In the genomic region with DNA sequence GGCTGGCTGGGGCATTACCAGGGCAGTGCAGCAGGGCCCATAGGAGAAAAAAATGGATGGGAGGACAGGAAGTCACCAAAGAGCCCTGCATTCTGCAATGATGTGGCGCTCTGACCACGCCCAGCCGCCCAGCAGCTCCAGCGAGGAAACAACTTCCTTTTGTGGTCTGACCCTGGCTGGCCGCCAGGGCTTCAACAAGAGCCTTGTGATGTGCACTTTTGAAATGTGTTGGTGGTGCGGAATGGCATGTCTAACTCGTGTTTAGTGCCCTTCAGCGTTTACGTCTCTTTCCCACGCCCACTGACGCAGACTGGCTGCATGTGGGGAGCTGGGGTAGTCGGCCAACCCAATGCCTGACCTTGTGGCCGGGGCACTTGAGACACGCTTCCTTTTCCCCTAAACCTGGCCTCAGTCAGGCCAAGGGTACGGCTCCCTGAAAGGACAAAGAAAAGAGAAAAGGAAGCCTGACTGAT, we compare ENCODE assay signal across 1 cellular context.
TF ChIP-seq lines count a peak whose summit lies in the region.

No MANE protein-coding gene starts in this region.

TF ChIP-seq in K562, 482 proteins besides CTCF, POLR2A, EP300 and RAD21 (continued from another document and continues in another):
- TF ChIP-seq RCOR1 (IDR thresholded peaks at IDR 0.05; ENCODE audit: borderline replicate concordance in 1 of 2, low read depth in 2 of 2, low read length in 2 of 2) (peak in 1 of 2 experiments; percentile 73; a peak in 1 of 4 replicates), NCOA4 (IDR thresholded peaks at IDR 0.05; ENCODE audit: partially characterized antibody) (no peak), ZNF717 (CRISPR knock-in tag; IDR thresholded peaks at IDR 0.05) (no peak), MGA (IDR thresholded peaks at IDR 0.05) (peak; percentile 94), ZNF140 (CRISPR knock-in tag; IDR thresholded peaks at IDR 0.05) (no peak), BRD9 (IDR thresholded peaks at IDR 0.05; ENCODE audit: low read depth, partially characterized antibody) (no peak), SNRNP70 (optimal IDR thresholded peaks at IDR 0.05; ENCODE audit: low read depth, low read length) (no peak), BACH1 (tag; IDR thresholded peaks at IDR 0.05) (peak; percentile 56; the same call in 1 of the 2 replicates), E2F4 (CRISPR knock-in tag; IDR thresholded peaks at IDR 0.05; ENCODE audit: low read depth) (peak; percentile 25; the same call in 1 of the 2 replicates), BRD4 (IDR thresholded peaks at IDR 0.05) (no peak), SAP30 (IDR thresholded peaks at IDR 0.05; ENCODE audit: borderline replicate concordance, insufficient read depth, low read depth, low read length, poor library complexity, severe bottlenecking) (no peak), POLR2H (tag; IDR thresholded peaks at IDR 0.05; ENCODE audit: low read depth) (no peak), RAD51 (IDR thresholded peaks at IDR 0.05; ENCODE audit: borderline replicate concordance, low read depth) (no peak), ZNF398 (CRISPR knock-in tag; IDR thresholded peaks at IDR 0.05) (no peak), SIX5 (IDR thresholded peaks at IDR 0.05; ENCODE audit: borderline replicate concordance in 1 of 2, insufficient read depth in 1 of 2, low read depth in 1 of 2, low read length in 2 of 2) (no peak), MAFG (tag; conservative IDR thresholded peaks at IDR 0.05) (no peak), SNAPC5 (CRISPR knock-in tag; IDR thresholded peaks at IDR 0.05) (no peak), ZNF384 (IDR thresholded peaks at IDR 0.05; ENCODE audit: low read depth, low read length) (peak; percentile 67), FOXK2 (conservative IDR thresholded peaks at IDR 0.05 in 1 of 2, IDR thresholded peaks at IDR 0.05 in 1 of 2; ENCODE audit: low read depth in 2 of 2) (no peak), ZNF175 (CRISPR knock-in tag; IDR thresholded peaks at IDR 0.05; ENCODE audit: low read depth) (peak; percentile 81), SRSF3 (IDR thresholded peaks at IDR 0.05; ENCODE audit: insufficient read depth, low read length) (no peak), ZNF584 (CRISPR knock-in tag; IDR thresholded peaks at IDR 0.05; ENCODE audit: low read depth) (peak; percentile 83), ZNF197 (CRISPR knock-in tag; IDR thresholded peaks at IDR 0.05; ENCODE audit: low read depth) (no peak), NFIX (CRISPR knock-in tag; IDR thresholded peaks at IDR 0.05; ENCODE audit: low read depth) (no peak), NFXL1 (CRISPR knock-in tag; IDR thresholded peaks at IDR 0.05) (no peak), GABPB2 (CRISPR knock-in tag; conservative IDR thresholded peaks at IDR 0.05) (no peak), ZSCAN29 (IDR thresholded peaks at IDR 0.05) (no peak), ZZZ3 (IDR thresholded peaks at IDR 0.05) (no peak)
- TF ChIP-seq, protein P1, sequence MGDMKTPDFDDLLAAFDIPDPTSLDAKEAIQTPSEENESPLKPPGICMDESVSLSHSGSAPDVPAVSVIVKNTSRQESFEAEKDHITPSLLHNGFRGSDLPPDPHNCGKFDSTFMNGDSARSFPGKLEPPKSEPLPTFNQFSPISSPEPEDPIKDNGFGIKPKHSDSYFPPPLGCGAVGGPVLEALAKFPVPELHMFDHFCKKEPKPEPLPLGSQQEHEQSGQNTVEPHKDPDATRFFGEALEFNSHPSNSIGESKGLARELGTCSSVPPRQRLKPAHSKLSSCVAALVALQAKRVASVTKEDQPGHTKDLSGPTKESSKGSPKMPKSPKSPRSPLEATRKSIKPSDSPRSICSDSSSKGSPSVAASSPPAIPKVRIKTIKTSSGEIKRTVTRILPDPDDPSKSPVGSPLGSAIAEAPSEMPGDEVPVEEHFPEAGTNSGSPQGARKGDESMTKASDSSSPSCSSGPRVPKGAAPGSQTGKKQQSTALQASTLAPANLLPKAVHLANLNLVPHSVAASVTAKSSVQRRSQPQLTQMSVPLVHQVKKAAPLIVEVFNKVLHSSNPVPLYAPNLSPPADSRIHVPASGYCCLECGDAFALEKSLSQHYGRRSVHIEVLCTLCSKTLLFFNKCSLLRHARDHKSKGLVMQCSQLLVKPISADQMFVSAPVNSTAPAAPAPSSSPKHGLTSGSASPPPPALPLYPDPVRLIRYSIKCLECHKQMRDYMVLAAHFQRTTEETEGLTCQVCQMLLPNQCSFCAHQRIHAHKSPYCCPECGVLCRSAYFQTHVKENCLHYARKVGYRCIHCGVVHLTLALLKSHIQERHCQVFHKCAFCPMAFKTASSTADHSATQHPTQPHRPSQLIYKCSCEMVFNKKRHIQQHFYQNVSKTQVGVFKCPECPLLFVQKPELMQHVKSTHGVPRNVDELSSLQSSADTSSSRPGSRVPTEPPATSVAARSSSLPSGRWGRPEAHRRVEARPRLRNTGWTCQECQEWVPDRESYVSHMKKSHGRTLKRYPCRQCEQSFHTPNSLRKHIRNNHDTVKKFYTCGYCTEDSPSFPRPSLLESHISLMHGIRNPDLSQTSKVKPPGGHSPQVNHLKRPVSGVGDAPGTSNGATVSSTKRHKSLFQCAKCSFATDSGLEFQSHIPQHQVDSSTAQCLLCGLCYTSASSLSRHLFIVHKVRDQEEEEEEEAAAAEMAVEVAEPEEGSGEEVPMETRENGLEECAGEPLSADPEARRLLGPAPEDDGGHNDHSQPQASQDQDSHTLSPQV (IDR thresholded peaks at IDR 0.05) = peak; percentile 70
- TF ChIP-seq, protein P2, sequence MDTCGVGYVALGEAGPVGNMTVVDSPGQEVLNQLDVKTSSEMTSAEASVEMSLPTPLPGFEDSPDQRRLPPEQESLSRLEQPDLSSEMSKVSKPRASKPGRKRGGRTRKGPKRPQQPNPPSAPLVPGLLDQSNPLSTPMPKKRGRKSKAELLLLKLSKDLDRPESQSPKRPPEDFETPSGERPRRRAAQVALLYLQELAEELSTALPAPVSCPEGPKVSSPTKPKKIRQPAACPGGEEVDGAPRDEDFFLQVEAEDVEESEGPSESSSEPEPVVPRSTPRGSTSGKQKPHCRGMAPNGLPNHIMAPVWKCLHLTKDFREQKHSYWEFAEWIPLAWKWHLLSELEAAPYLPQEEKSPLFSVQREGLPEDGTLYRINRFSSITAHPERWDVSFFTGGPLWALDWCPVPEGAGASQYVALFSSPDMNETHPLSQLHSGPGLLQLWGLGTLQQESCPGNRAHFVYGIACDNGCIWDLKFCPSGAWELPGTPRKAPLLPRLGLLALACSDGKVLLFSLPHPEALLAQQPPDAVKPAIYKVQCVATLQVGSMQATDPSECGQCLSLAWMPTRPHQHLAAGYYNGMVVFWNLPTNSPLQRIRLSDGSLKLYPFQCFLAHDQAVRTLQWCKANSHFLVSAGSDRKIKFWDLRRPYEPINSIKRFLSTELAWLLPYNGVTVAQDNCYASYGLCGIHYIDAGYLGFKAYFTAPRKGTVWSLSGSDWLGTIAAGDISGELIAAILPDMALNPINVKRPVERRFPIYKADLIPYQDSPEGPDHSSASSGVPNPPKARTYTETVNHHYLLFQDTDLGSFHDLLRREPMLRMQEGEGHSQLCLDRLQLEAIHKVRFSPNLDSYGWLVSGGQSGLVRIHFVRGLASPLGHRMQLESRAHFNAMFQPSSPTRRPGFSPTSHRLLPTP (IDR thresholded peaks at IDR 0.05; ENCODE audit: borderline replicate concordance, extremely low read depth, insufficient read length) = no peak
